Comparison of ENCODE assay signal across 14 cellular contexts in genomic region chr14:103556976-103557758, GRCh38. TPM values are rescaled to one million over a fixed set of nuclear protein-coding genes. Genes with fewer than 3 reads are reported as not detected.
DNase-seq lines count a peak whose midpoint lies in the region; ATAC-seq, FAIRE-seq and TF ChIP-seq lines count a peak whose summit lies in the region.
"Had no signal": no experiment of that assay in that cellular context is flagged by ENCODE, and none has a peak within 500 bp of the region (broad histone marks: within the 10 kb centered on the region; RNA-seq: fewer than 3 reads in every experiment).

No MANE protein-coding gene starts in this region.

- no peak overlapping the region for H2AFZ ChIP-seq in GM23338

- H3K9me3 ChIP-seq in skeletal muscle satellite cell (replicated peaks; ENCODE audit: low read length), result no peaks in the 10 kb centered on the region
- H3K9me3 ChIP-seq: SJSA1 had no signal

- H3K27ac Mint-ChIP-seq in GM23338, result no peak overlapping the region

- peaks cover 36% of the 10 kb centered on the region for H3K36me3 Mint-ChIP-seq in GM23338 (ENCODE audit: low read depth)

- H3K9me3 Mint-ChIP-seq in GM23338, result no peaks in the 10 kb centered on the region

- H3K4me3 Mint-ChIP-seq in GM23338, result no peak overlapping the region

- ATAC-seq in GM23338 (no peak), GM21381 (IDR thresholded peaks at IDR 0.05; ENCODE audit: unreplicated experiment) (no peak), HG03571 (IDR thresholded peaks at IDR 0.05; ENCODE audit: unreplicated experiment) (no peak)
- ATAC-seq: foreskin keratinocyte; stimulated activated naive CD8-positive, alpha-beta T cell treated with anti-CD3 and anti-CD28 coated beads, Interleukin-15, Interleukin-2, amounts not matched to agents 100 U/mL and 50 U/mL, for 24 hours had no signal

- peaks cover 35% of the 10 kb centered on the region for H3F3A ChIP-seq in GM23338 (replicated peaks; ENCODE audit: low read depth)

- H3K36me3 ChIP-seq in GM23338 (ENCODE audit: insufficient read depth), result peaks cover 15% of the 10 kb centered on the region; the same call in 1 of the 2 replicates
- H3K36me3 ChIP-seq in skeletal muscle satellite cell (ENCODE audit: insufficient read depth, low read length), result peaks cover 29% of the 10 kb centered on the region

- H3K79me2 ChIP-seq in GM23338 (replicated peaks; ENCODE audit: insufficient read depth), result peaks cover 54% of the 10 kb centered on the region

- peak overlapping the region; percentile 45; the same call in 1 of the 2 replicates for H3K27ac ChIP-seq in GM23338 (ENCODE audit: low read depth)
- H3K27ac ChIP-seq: C4-2B, foreskin keratinocyte, SJSA1 had no signal

- no peak for TF ChIP-seq CTCF in GM23338 (conservative IDR thresholded peaks at IDR 0.05; ENCODE audit: low read depth in 2 of 2)

- H3K4me2 ChIP-seq in GM23338 (no peak overlapping the region), skeletal muscle satellite cell (ENCODE audit: low read length) (peak overlapping the region; percentile 21)

- H3K4me1 ChIP-seq in GM23338 (ENCODE audit: insufficient read depth) (peaks cover 6% of the 10 kb centered on the region), skeletal muscle satellite cell (ENCODE audit: control insufficient read depth, insufficient read depth, low read length) (peaks cover 49% of the 10 kb centered on the region)

- H4K20me1 ChIP-seq in GM23338 (replicated peaks; ENCODE audit: insufficient read depth), result peaks cover 26% of the 10 kb centered on the region

- in situ Hi-C loops in SK-MEL-5 (cut with HindIII; ENCODE audit: low pct_unique_long_range_greater_than_20kb, low sequenced_read_pairs), result no loop called here

- peaks cover 17% of the 10 kb centered on the region for H3K4me1 Mint-ChIP-seq in GM23338

- no peaks in the 10 kb centered on the region for H3K9me2 ChIP-seq in GM23338 (ENCODE audit: insufficient read depth)

- DNase-seq in GM23338 (ENCODE audit: low spot score), result no peak
- peak; percentile 70 for DNase-seq in SK-MEL-5 (ENCODE audit: low read depth, low spot score)
- peak; percentile 59 for DNase-seq in foreskin melanocyte
- no peak for DNase-seq in activated CD4-positive, CD25-positive, alpha-beta regulatory T cell (lab: John Stamatoyannopoulos, UW)
- DNase-seq in GM19239 (ENCODE audit: insufficient read length, low spot score), result no peak
- DNase-seq: foreskin keratinocyte; NCI-H2029; NK-92 treated with Interleukin-12 subunit alpha and Interleukin-12 subunit beta, amount 100 ng/mL, for 24 hours; stimulated activated naive CD8-positive, alpha-beta T cell treated with anti-CD3 and anti-CD28 coated beads, Interleukin-15, Interleukin-2, amounts not matched to agents 100 U/mL and 50 U/mL, for 24 hours had no signal

- H3K27me3 Mint-ChIP-seq in GM23338 (ENCODE audit: insufficient read depth, low read depth, poor library complexity), result peaks cover 6% of the 10 kb centered on the region

- H3K4me3 ChIP-seq in GM23338 (no peak overlapping the region), skeletal muscle satellite cell (ENCODE audit: low read length) (no peak overlapping the region)
- H3K4me3 ChIP-seq: SJSA1 had no signal

- no peak overlapping the region for H3K9ac ChIP-seq in skeletal muscle satellite cell (ENCODE audit: low read depth, low read length)

- no peak for FAIRE-seq in GM19239 (lab: Jason Lieb, UNC)

- H3K27me3 ChIP-seq in GM23338 (ENCODE audit: insufficient read depth) (no peaks in the 10 kb centered on the region), skeletal muscle satellite cell (ENCODE audit: control insufficient read depth, insufficient read depth, low read length) (no peaks in the 10 kb centered on the region)
- H3K27me3 ChIP-seq: foreskin keratinocyte, SJSA1 had no signal

TF ChIP-seq in GM23338, 12 proteins besides CTCF, POLR2A, EP300 and RAD21 (continues in another document):
- no peak for TF ChIP-seq ZNF331 (CRISPR knock-in tag; IDR thresholded peaks at IDR 0.05; ENCODE audit: low read depth)
- TF ChIP-seq REST (IDR thresholded peaks at IDR 0.05; ENCODE audit: unreplicated experiment), result no peak
- TF ChIP-seq EZH2phosphoT487 (IDR thresholded peaks at IDR 0.05; ENCODE audit: unreplicated experiment), result no peak
- no peak for TF ChIP-seq EZH2 (IDR thresholded peaks at IDR 0.05; ENCODE audit: low read depth, unreplicated experiment)

RNA-seq across cellular contexts. Expression of gene BAG5, which starts 5.3 kb away (rescaled TPM):
- total RNA-seq in GM23338 (2014; rRNA removed; shearing (Covaris generic)), result 25.4 and 29.2 TPM in 2 replicates
- 16.4 and 21.1 TPM in 2 replicates for polyA plus RNA-seq in GM23338 (2016; fragmentation: Nextera tagmentation; extraction: Ambion mirVana)
- 25.2 and 26.9 TPM in 2 replicates for total RNA-seq in SK-MEL-5 (2014; rRNA removed; shearing (Covaris generic))
- polyA plus RNA-seq in SK-MEL-5 (2015; cell fraction: cytosol; rRNA removed), result 19.6 and 22.5 TPM in 2 replicates
- 40.4 and 51.8 TPM in 2 replicates for polyA plus RNA-seq in SK-MEL-5 (2015; cell fraction: nucleus; rRNA removed)
- 24.0 and 28.1 TPM in 2 replicates for total RNA-seq in skeletal muscle satellite cell (2012; rRNA removed)

RNA-seq across cellular contexts. Expression of gene COA8, which starts 5.6 kb away (rescaled TPM):
- 61.3 and 82.6 TPM in 2 replicates for total RNA-seq in GM23338 (2014; rRNA removed; shearing (Covaris generic))
- polyA plus RNA-seq in GM23338 (2016; fragmentation: Nextera tagmentation; extraction: Ambion mirVana), result 129 and 130 TPM in 2 replicates
- 39.4 and 40.4 TPM in 2 replicates for total RNA-seq in SK-MEL-5 (2014; rRNA removed; shearing (Covaris generic))
- polyA plus RNA-seq in SK-MEL-5 (2015; cell fraction: cytosol; rRNA removed), result 20.3 and 21.1 TPM in 2 replicates
- polyA plus RNA-seq in SK-MEL-5 (2015; cell fraction: nucleus; rRNA removed), result 2.4 TPM in 2 replicates
- 17.0 and 17.2 TPM in 2 replicates for total RNA-seq in skeletal muscle satellite cell (2012; rRNA removed)

RNA-seq across cellular contexts. Expression of gene TRMT61A, which starts 28.2 kb away (rescaled TPM):
- 22.0 and 28.2 TPM in 2 replicates for total RNA-seq in GM23338 (2014; rRNA removed; shearing (Covaris generic))
- 13.2 and 13.4 TPM in 2 replicates for polyA plus RNA-seq in GM23338 (2016; fragmentation: Nextera tagmentation; extraction: Ambion mirVana)
- 19.0 and 19.9 TPM in 2 replicates for total RNA-seq in SK-MEL-5 (2014; rRNA removed; shearing (Covaris generic))
- polyA plus RNA-seq in SK-MEL-5 (2015; cell fraction: cytosol; rRNA removed), result 36.4 and 37.4 TPM in 2 replicates
- polyA plus RNA-seq in SK-MEL-5 (2015; cell fraction: nucleus; rRNA removed), result 26.5 and 28.0 TPM in 2 replicates
- 14.9 and 17.0 TPM in 2 replicates for total RNA-seq in skeletal muscle satellite cell (2012; rRNA removed)

RNA-seq across cellular contexts. Expression of gene CKB, which starts 34.5 kb away (rescaled TPM):
- total RNA-seq in GM23338 (2014; rRNA removed; shearing (Covaris generic)), result 504 and 604 TPM in 2 replicates
- 846 and 852 TPM in 2 replicates for polyA plus RNA-seq in GM23338 (2016; fragmentation: Nextera tagmentation; extraction: Ambion mirVana)
- 14.1 and 21.2 TPM in 2 replicates for total RNA-seq in SK-MEL-5 (2014; rRNA removed; shearing (Covaris generic))
- polyA plus RNA-seq in SK-MEL-5 (2015; cell fraction: cytosol; rRNA removed), result 101 TPM in 2 replicates
- polyA plus RNA-seq in SK-MEL-5 (2015; cell fraction: nucleus; rRNA removed), result 154 and 229 TPM in 2 replicates
- 22.1 and 70.3 TPM in 2 replicates for total RNA-seq in skeletal muscle satellite cell (2012; rRNA removed)

Comparison
In these comparisons a context has a peak if more than half of its experiments do, and no peak if none do; other contexts are left out.
1. DNase-seq: peak in SK-MEL-5 (single experiment) and foreskin melanocyte (single experiment); none in GM23338 (single experiment), activated CD4-positive, CD25-positive, alpha-beta regulatory T cell (0 of 4) and GM19239 (single experiment).